ENCODE assay signal across 8 cellular contexts in the genomic region with DNA sequence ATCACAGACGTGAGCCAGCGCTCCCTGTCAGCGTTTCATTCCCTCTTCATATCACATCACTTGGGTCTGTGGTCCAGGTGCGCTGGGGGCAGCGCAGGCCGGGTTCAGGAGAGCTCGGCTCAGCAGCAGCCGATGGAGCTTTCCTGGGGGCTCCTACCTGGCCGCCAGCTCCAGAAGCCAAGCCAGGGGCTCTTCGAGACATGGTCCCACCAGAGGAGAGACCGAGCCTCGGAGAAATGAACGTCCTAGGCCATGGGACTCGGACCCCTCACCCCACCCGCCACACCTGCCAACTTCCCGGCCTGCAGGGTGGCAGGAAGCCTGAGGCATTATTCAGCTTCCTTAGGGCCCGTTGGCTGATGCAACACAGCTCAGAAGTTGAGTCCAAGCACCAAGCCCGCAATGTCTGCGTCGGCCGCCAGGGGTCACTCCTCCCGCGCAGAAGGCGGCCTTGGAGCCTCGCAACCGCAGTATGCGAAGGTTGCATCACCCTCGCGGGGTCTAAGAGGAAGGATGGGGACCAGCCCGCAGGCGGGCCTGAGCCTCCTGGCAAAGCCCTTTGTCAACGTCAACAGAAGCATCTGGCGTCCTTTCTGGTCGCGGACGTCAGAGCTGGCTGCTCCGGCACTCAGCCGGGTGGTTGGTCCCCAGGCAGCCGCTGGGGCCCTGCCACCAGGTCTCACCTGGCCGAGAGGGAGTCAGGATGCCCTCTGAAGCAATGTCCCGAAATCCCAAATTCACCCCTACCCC. TPM values are rescaled to one million over a fixed set of nuclear protein-coding genes. Genes with fewer than 3 reads are reported as not detected.
A peak's percentile ranks its signal among the peaks of the same experiment; 100 is the strongest.
DNase-seq lines count a peak whose midpoint lies in the region; ATAC-seq and TF ChIP-seq lines count a peak whose summit lies in the region.

No MANE protein-coding gene starts in this region.

- no peaks in the 10 kb centered on the region for H3K9me3 ChIP-seq in lower lobe of right lung

- H3K4me3 Mint-ChIP-seq in activated CD4-positive, alpha-beta memory T cell treated with anti-CD3 and anti-CD28 coated beads for 36 hours: peak overlapping the region; percentile 75

- H3K4me1 ChIP-seq in lower lobe of right lung: peaks cover 39% of the 10 kb centered on the region

- TF ChIP-seq CTCF in dorsolateral prefrontal cortex (IDR thresholded peaks at IDR 0.05 in 54 of 56, conservative IDR thresholded peaks at IDR 0.05 in 2 of 56; ENCODE audit: low read depth in 1 of 56, partially characterized antibody in 56 of 56): peak; percentile 88 to 100 (median 99)
- peak; percentile 99 for TF ChIP-seq CTCF in lower lobe of right lung (IDR thresholded peaks at IDR 0.05)

- peak; percentile 46 for ATAC-seq in GM19395 (IDR thresholded peaks at IDR 0.05; ENCODE audit: unreplicated experiment)
- peak; percentile 50 for ATAC-seq in HG03571 (IDR thresholded peaks at IDR 0.05; ENCODE audit: unreplicated experiment)
- peak; percentile 93 to 97 for ATAC-seq in lower lobe of right lung

- H3K27ac Mint-ChIP-seq in activated CD4-positive, alpha-beta memory T cell treated with anti-CD3 and anti-CD28 coated beads for 36 hours: peak overlapping the region; percentile 95

- no peaks in the 10 kb centered on the region for H3K27me3 Mint-ChIP-seq in activated CD4-positive, alpha-beta memory T cell treated with anti-CD3 and anti-CD28 coated beads for 36 hours

- H3K4me3 ChIP-seq in dorsolateral prefrontal cortex (peak overlapping the region in 16 of 59 donors; percentile 11 to 51 (median 26)), lower lobe of right lung (no peak overlapping the region)

- peaks cover 43% of the 10 kb centered on the region for H3K4me1 Mint-ChIP-seq in activated CD4-positive, alpha-beta memory T cell treated with anti-CD3 and anti-CD28 coated beads for 36 hours (ENCODE audit: low read depth)

- DNase-seq in CD1c-positive myeloid dendritic cell (ENCODE audit: extremely low spot score) (peak; percentile 97), NCI-H82 (lab: John Stamatoyannopoulos, UW) (peak; percentile 99), dorsolateral prefrontal cortex (peak; percentile 83 to 92 (median 90)), lower lobe of right lung (peak; percentile 96)
- DNase-seq in activated CD4-positive, alpha-beta memory T cell treated with anti-CD3 and anti-CD28 coated beads for 36 hours: peak; percentile 97
- DNase-seq in stimulated activated CD4-positive, alpha-beta T cell treated with anti-CD3 and anti-CD28 coated beads, TNF-alpha, amount 100 ng/mL, for 48 hours (ENCODE audit: low read depth in 3 of 3): peak; percentile 89 to 94 (median 93)

- POLR2A ChIA-PET in activated CD4-positive, alpha-beta memory T cell treated with anti-CD3 and anti-CD28 coated beads for 36 hours (lab: Charles Lee): interaction anchor here (0.7 to 3.4 kb wide), 16 partner anchors 11 to 172 kb away, joined by 3 to 70 read pairs (median 8); a partner anchor contains a TSS

- H3K27me3 ChIP-seq in dorsolateral prefrontal cortex (peaks cover 0 to 6% (median 0%) of the 10 kb centered on the region in 45 donors), lower lobe of right lung (ENCODE audit: low read depth) (peaks cover 12% of the 10 kb centered on the region)

- no peaks in the 10 kb centered on the region for H3K36me3 ChIP-seq in lower lobe of right lung

- CTCF ChIA-PET in activated CD4-positive, alpha-beta memory T cell treated with anti-CD3 and anti-CD28 coated beads for 36 hours (lab: Charles Lee): interaction anchor here (0.7 to 4.2 kb wide), 39 partner anchors 9 to 813 kb away, joined by 3 to 275 read pairs (median 6); a partner anchor contains a TSS

- intact Hi-C loops in activated CD4-positive, alpha-beta memory T cell treated with anti-CD3 and anti-CD28 coated beads for 36 hours (cut with micrococcal nuclease): loop anchor here (1.0 to 10.0 kb wide), 5 partner anchors 27 to 676 kb away; a partner anchor contains a TSS
- intact Hi-C loops in dorsolateral prefrontal cortex (cut with DNase I): loop anchor here (1.0 to 2.0 kb wide), 3 partner anchors 70 to 130 kb away; no protein-coding TSS in a partner anchor
- intact Hi-C loops in lower lobe of right lung (cut with DNase I): no loop called here

- no peaks in the 10 kb centered on the region for H3K9me3 Mint-ChIP-seq in activated CD4-positive, alpha-beta memory T cell treated with anti-CD3 and anti-CD28 coated beads for 36 hours

- H3K36me3 Mint-ChIP-seq in activated CD4-positive, alpha-beta memory T cell treated with anti-CD3 and anti-CD28 coated beads for 36 hours: no peaks in the 10 kb centered on the region

- peak overlapping the region in 51 of 59 donors; percentile 5 to 89 (median 58) for H3K27ac ChIP-seq in dorsolateral prefrontal cortex
- H3K27ac ChIP-seq in lower lobe of right lung: peak overlapping the region; percentile 56

RNA-seq across cellular contexts. Expression of a gene that starts 13.2 kb away (rescaled TPM):
- 10 to 100 TPM; 65.9 to 70.2 TPM for total RNA-seq in activated CD4-positive, alpha-beta memory T cell treated with anti-CD3 and anti-CD28 coated beads for 36 hours
- total RNA-seq in dorsolateral prefrontal cortex (10 to 100 TPM; 22.5 to 62.8 (median 39.0) TPM), lower lobe of right lung (33.9 TPM)
